17 cellular contexts compared by ENCODE assay signal in the genomic region with DNA sequence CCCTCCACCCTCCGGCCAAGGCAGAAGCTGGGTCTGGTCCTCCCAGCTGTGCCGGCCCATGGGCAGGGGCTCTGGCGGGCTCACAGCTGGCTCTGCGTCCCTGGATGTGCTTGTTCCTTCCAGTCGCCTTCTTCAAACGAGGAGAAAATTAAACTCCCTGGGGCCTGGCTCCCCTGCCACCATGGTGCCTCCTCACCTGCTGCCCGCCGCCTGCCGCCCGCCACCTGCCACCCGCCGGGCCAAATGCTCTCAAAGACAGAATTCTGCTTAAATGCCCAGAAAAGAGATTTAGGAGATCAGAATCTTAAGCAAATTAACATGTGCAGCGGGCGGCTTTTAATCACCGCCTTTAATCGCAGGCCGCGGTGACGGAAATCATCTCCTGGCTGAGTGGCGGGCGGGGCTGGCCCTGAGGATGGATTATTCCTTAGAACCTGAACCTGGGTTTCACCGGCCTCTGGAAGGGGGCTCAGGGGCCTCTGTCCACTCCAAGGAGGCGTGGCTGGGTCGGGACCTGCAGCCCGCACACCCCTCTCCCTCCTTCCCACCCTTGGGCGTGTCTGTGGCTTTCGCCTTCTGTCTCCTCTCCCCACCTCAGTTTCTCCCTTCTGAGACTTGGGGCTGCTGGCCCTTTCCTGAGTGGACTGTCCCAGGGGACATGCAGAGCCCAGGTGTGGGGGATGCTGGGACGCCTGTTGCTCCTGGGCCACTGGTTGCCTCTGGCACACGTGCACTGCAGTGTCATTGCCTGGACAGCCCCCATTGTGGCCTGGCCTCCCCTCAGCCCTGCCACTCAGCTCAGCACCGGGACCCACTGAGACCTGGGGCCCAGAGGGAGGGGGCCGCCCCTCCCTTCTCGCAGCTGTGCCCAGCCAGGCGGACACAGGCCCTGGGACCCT.
"Had no signal": no experiment of that assay in that cellular context is flagged by ENCODE, and none has a peak within 500 bp of the region (broad histone marks: within the 10 kb centered on the region; RNA-seq: fewer than 3 reads in every experiment).

No MANE protein-coding gene starts in this region.

- H3K27ac ChIP-seq: ascending aorta, brain microvascular endothelial cell, heart right ventricle, tibial artery had no signal

- H3K4me3 ChIP-seq: ascending aorta, heart right ventricle, mucosa of descending colon, tibial artery had no signal

- H3K9me3 ChIP-seq: ascending aorta, heart right ventricle, mucosa of descending colon, tibial artery had no signal

- H3K4me1 ChIP-seq: ascending aorta, tibial artery had no signal

- DNase-seq: activated T-cell treated with anti-CD3 and anti-CD28 coated beads, Interleukin-2, amount 50 U/mL, for 1 hour; brain microvascular endothelial cell; caudate nucleus; effector CD4-positive, alpha-beta T cell; heart right ventricle; islet precursor cell; left cardiac atrium; mesendoderm; mucosa of descending colon; nephron progenitor cell; nucleus accumbens; posterior cingulate gyrus; small intestine; stimulated activated CD4-positive, alpha-beta T cell treated with anti-CD3 and anti-CD28 coated beads, Interleukin-2, amount 100 ng/mL, for 24 hours; stimulated activated naive CD8-positive, alpha-beta T cell treated with anti-CD3 and anti-CD28 coated beads, Interleukin-15, amount 100 ng/mL, for 72 hours; tibial artery had no signal

- H3K36me3 ChIP-seq: ascending aorta, brain microvascular endothelial cell, heart right ventricle, tibial artery had no signal
